9 cellular contexts compared by ENCODE assay signal in the genomic region with DNA sequence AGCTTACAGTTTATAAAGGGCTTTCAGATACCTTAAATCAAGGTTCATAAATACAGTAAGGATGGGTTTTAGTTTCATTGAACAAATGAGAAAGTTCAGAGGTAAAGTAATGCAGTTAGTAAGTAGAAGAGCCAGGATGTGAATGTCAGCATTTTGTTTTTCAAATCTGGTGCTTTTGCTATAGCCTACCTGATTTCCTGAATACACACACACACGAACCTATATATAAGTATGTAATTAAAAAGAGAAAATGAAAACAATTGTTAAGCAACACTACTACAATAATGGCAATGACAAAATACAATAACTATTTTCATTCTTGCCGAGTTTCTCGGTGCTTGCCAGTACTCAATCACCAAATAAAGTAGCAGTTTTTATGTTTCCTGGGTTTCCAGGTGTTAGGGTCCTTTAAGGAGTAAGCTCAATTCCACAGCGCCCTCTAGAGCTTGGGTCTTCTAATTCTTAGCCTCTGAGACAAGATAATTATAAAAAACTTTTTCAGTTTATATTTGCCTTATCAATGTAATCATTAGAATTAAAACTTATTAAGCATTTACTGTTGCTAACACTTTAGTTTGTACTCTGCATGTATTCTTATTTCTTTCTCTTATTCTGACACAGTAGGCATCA.
A peak's percentile ranks its signal among the peaks of the same experiment; 100 is the strongest.
DNase-seq lines count a peak whose midpoint lies in the region; ATAC-seq and FAIRE-seq lines count a peak whose summit lies in the region.
"Had no signal": no experiment of that assay in that cellular context is flagged by ENCODE, and none has a peak within 500 bp of the region (broad histone marks: within the 10 kb centered on the region; RNA-seq: fewer than 3 reads in every experiment).

No MANE protein-coding gene starts in this region.

- peak; percentile 70 for ATAC-seq in GM19324 (IDR thresholded peaks at IDR 0.05; ENCODE audit: low FRiP score, unreplicated experiment)
- ATAC-seq in GM19467 (IDR thresholded peaks at IDR 0.05; ENCODE audit: unreplicated experiment) = no peak

- DNase-seq in COR-L47 (lab: John Stamatoyannopoulos, UW) = peak; percentile 58
- peak; percentile 11 for DNase-seq in HTR-8/SVneo (ENCODE audit: insufficient read length, low spot score)
- peak; percentile 39 for DNase-seq in T-helper 9 cell
- peak; percentile 3 for DNase-seq in fibroblast of the conjunctiva (ENCODE audit: low read depth)
- peak; percentile 17 for DNase-seq in stimulated activated CD4-positive, alpha-beta T cell treated with anti-CD3 and anti-CD28 coated beads, Interleukin-4, amount 100 ng/mL, for 1 hour
- no peak for DNase-seq in NCI-H128 (lab: John Stamatoyannopoulos, UW; ENCODE audit: unreplicated experiment)
- DNase-seq: IMR-90 had no signal

- no peak for FAIRE-seq in HTR-8/SVneo (lab: Jason Lieb, UNC)
